In the genomic region with DNA sequence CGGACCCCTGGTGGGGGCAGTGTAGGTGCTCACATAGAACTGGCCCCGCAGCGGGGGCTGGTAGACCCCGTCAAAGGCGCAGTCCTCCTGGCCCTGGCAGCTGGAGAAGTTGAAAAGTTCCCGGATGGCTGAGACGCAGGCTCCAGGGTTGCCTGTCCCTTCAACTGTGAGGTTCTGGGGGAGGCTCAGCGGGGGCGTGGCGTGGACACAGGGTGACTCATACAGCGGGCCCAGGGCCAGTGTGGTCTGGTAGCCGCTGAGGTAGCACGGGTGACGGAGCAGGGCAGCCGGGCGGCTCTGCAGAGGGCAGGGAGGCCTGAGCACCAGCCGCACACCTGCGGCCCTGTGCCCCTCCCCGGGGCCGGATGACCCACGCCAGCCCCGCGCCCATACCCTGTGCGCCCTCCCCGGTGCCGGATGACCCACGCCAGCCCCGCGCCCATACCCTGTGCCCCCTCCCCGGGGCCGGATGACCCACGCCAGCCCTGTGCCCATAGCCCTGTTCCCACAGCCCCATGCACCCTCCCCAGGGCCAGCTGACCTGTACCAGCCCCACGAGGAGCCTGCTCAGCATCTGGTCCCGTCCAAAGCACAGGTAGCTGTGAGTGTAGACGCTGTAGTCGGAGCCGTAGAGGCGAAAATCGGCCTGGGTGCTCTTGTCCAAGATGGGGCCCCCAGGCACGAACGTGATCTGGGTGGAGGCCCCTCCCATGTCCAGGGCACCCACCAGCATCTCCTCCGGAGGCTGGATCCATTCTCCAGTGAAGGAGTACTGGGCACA, we compare ENCODE assay signal across 1 cellular context.
TF ChIP-seq lines count a peak whose summit lies in the region.

No MANE protein-coding gene starts in this region.

TF ChIP-seq in WTC11, 78 proteins besides CTCF, POLR2A, EP300 and RAD21 (continued from another document):
- TF ChIP-seq, protein P1, sequence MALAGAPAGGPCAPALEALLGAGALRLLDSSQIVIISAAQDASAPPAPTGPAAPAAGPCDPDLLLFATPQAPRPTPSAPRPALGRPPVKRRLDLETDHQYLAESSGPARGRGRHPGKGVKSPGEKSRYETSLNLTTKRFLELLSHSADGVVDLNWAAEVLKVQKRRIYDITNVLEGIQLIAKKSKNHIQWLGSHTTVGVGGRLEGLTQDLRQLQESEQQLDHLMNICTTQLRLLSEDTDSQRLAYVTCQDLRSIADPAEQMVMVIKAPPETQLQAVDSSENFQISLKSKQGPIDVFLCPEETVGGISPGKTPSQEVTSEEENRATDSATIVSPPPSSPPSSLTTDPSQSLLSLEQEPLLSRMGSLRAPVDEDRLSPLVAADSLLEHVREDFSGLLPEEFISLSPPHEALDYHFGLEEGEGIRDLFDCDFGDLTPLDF (CRISPR knock-in tag; IDR thresholded peaks at IDR 0.05) = no peak
- TF ChIP-seq GTF2I (CRISPR knock-in tag; conservative IDR thresholded peaks at IDR 0.05) = no peak
- TF ChIP-seq, protein P2, sequence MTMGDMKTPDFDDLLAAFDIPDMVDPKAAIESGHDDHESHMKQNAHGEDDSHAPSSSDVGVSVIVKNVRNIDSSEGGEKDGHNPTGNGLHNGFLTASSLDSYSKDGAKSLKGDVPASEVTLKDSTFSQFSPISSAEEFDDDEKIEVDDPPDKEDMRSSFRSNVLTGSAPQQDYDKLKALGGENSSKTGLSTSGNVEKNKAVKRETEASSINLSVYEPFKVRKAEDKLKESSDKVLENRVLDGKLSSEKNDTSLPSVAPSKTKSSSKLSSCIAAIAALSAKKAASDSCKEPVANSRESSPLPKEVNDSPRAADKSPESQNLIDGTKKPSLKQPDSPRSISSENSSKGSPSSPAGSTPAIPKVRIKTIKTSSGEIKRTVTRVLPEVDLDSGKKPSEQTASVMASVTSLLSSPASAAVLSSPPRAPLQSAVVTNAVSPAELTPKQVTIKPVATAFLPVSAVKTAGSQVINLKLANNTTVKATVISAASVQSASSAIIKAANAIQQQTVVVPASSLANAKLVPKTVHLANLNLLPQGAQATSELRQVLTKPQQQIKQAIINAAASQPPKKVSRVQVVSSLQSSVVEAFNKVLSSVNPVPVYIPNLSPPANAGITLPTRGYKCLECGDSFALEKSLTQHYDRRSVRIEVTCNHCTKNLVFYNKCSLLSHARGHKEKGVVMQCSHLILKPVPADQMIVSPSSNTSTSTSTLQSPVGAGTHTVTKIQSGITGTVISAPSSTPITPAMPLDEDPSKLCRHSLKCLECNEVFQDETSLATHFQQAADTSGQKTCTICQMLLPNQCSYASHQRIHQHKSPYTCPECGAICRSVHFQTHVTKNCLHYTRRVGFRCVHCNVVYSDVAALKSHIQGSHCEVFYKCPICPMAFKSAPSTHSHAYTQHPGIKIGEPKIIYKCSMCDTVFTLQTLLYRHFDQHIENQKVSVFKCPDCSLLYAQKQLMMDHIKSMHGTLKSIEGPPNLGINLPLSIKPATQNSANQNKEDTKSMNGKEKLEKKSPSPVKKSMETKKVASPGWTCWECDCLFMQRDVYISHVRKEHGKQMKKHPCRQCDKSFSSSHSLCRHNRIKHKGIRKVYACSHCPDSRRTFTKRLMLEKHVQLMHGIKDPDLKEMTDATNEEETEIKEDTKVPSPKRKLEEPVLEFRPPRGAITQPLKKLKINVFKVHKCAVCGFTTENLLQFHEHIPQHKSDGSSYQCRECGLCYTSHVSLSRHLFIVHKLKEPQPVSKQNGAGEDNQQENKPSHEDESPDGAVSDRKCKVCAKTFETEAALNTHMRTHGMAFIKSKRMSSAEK (CRISPR knock-in tag; IDR thresholded peaks at IDR 0.05; ENCODE audit: borderline replicate concordance) = no peak
- TF ChIP-seq, protein P3, sequence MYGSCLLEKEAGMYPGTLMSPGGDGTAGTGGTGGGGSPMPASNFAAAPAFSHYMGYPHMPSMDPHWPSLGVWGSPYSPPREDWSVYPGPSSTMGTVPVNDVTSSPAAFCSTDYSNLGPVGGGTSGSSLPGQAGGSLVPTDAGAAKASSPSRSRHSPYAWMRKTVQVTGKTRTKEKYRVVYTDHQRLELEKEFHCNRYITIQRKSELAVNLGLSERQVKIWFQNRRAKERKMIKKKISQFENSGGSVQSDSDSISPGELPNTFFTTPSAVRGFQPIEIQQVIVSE (CRISPR knock-in tag; IDR thresholded peaks at IDR 0.05; ENCODE audit: borderline replicate concordance) = no peak
- no peak for TF ChIP-seq SMAD4 (CRISPR knock-in tag; IDR thresholded peaks at IDR 0.05)
- TF ChIP-seq MYBL2 (CRISPR knock-in tag; IDR thresholded peaks at IDR 0.05) = no peak
- TF ChIP-seq FOXJ3 (CRISPR knock-in tag; IDR thresholded peaks at IDR 0.05; ENCODE audit: borderline replicate concordance) = no peak
- TF ChIP-seq, protein P4, sequence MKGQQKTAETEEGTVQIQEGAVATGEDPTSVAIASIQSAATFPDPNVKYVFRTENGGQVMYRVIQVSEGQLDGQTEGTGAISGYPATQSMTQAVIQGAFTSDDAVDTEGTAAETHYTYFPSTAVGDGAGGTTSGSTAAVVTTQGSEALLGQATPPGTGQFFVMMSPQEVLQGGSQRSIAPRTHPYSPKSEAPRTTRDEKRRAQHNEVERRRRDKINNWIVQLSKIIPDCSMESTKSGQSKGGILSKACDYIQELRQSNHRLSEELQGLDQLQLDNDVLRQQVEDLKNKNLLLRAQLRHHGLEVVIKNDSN (CRISPR knock-in tag; IDR thresholded peaks at IDR 0.05) = no peak
- TF ChIP-seq RELA (CRISPR knock-in tag; IDR thresholded peaks at IDR 0.05; ENCODE audit: borderline replicate concordance) = no peak
- TF ChIP-seq, protein P5, sequence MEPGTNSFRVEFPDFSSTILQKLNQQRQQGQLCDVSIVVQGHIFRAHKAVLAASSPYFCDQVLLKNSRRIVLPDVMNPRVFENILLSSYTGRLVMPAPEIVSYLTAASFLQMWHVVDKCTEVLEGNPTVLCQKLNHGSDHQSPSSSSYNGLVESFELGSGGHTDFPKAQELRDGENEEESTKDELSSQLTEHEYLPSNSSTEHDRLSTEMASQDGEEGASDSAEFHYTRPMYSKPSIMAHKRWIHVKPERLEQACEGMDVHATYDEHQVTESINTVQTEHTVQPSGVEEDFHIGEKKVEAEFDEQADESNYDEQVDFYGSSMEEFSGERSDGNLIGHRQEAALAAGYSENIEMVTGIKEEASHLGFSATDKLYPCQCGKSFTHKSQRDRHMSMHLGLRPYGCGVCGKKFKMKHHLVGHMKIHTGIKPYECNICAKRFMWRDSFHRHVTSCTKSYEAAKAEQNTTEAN (CRISPR knock-in tag; IDR thresholded peaks at IDR 0.05) = no peak
- TF ChIP-seq, protein P6, sequence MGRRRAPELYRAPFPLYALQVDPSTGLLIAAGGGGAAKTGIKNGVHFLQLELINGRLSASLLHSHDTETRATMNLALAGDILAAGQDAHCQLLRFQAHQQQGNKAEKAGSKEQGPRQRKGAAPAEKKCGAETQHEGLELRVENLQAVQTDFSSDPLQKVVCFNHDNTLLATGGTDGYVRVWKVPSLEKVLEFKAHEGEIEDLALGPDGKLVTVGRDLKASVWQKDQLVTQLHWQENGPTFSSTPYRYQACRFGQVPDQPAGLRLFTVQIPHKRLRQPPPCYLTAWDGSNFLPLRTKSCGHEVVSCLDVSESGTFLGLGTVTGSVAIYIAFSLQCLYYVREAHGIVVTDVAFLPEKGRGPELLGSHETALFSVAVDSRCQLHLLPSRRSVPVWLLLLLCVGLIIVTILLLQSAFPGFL (CRISPR knock-in tag; IDR thresholded peaks at IDR 0.05; ENCODE audit: borderline replicate concordance) = no peak
